1 cellular context compared by ENCODE assay signal in the genomic region with DNA sequence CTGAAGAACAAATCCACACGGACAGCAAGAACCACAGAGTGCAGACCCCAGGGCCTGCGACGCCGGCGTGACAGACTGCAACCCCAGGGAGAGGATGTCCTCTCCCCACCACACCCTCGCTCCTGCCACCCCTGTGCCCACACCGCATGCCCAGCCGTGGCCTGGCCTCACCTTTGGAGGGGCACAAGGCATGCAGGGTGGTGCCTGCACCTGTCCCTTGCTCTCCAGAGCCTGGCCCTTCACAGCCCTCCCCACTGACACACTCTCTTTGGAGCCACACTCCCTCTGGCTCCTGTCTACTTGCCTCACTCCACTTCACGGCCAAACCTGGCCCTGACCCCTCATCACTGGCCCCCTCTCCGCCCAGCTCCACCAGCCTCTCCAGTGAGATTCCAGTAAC.
TF ChIP-seq lines count a peak whose summit lies in the region.

No MANE protein-coding gene starts in this region.

TF ChIP-seq in HepG2, 621 proteins besides CTCF, POLR2A, EP300 and RAD21:
- TF ChIP-seq RELA (CRISPR knock-in tag; IDR thresholded peaks at IDR 0.05) (no peak), AGO2 (optimal IDR thresholded peaks at IDR 0.05; ENCODE audit: low read depth, low read length) (peak; percentile 67)
